1 cellular context compared by ENCODE assay signal in the genomic region with DNA sequence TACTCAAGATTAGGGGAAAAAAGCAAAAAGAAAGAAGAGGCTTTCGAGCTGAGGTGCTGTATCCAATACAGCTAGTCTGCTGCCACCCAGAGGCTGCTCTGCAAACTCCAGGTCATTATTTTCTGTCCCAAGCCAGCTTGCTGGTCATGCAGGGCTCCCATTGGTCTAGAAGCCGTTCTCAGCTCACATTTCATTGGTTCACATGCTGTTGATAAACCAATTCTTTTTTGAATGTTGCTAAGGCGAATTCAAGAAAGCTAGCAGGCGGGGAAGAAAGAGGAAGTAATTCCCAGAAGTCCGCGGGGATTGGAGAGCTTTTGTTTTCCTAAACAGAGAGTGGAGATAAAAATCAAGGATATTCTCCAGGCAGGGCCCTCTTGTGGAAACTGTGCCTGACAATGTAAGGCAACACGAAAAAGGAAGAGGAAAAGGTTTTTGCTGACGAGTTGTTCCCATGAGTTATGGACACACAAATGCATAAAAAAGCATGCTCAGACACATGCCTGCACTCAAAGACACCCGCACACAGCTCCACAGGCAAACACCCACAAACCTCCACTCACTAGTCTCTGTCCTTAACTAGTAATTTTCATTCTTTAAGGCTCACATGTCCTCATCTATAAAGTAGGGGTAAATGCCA.
TF ChIP-seq lines count a peak whose summit lies in the region.

No MANE protein-coding gene starts in this region.

TF ChIP-seq in HepG2, 621 proteins besides CTCF, POLR2A, EP300 and RAD21 (continued from another document):
- TF ChIP-seq IRF2 (CRISPR knock-in tag; IDR thresholded peaks at IDR 0.05) = peak; percentile 24; the same call in 1 of the 2 replicates
- no peak for TF ChIP-seq ZFP36L1 (CRISPR knock-in tag; IDR thresholded peaks at IDR 0.05)
- no peak; the same call in 1 of the 2 replicates for TF ChIP-seq ZNF335 (CRISPR knock-in tag; IDR thresholded peaks at IDR 0.05)
- TF ChIP-seq, protein P1, sequence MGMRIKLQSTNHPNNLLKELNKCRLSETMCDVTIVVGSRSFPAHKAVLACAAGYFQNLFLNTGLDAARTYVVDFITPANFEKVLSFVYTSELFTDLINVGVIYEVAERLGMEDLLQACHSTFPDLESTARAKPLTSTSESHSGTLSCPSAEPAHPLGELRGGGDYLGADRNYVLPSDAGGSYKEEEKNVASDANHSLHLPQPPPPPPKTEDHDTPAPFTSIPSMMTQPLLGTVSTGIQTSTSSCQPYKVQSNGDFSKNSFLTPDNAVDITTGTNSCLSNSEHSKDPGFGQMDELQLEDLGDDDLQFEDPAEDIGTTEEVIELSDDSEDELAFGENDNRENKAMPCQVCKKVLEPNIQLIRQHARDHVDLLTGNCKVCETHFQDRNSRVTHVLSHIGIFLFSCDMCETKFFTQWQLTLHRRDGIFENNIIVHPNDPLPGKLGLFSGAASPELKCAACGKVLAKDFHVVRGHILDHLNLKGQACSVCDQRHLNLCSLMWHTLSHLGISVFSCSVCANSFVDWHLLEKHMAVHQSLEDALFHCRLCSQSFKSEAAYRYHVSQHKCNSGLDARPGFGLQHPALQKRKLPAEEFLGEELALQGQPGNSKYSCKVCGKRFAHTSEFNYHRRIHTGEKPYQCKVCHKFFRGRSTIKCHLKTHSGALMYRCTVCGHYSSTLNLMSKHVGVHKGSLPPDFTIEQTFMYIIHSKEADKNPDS (CRISPR knock-in tag; IDR thresholded peaks at IDR 0.05) = no peak
- no peak for TF ChIP-seq JARID2 (CRISPR knock-in tag; IDR thresholded peaks at IDR 0.05; ENCODE audit: insufficient replicate concordance)
- peak; percentile 58; the same call in 1 of the 2 replicates for TF ChIP-seq FOXK1 (CRISPR knock-in tag; IDR thresholded peaks at IDR 0.05; ENCODE audit: borderline replicate concordance, low read depth)
- TF ChIP-seq ZNF720 (CRISPR knock-in tag; IDR thresholded peaks at IDR 0.05) = no peak
- TF ChIP-seq POGK (CRISPR knock-in tag; conservative IDR thresholded peaks at IDR 0.05) = 0 out of 2 replicates have a peak, but pooled peaks have one; percentile 22
- peak; percentile 85 for TF ChIP-seq STAG1 (CRISPR knock-in tag; IDR thresholded peaks at IDR 0.05)
- TF ChIP-seq ZNF616 (CRISPR knock-in tag; IDR thresholded peaks at IDR 0.05; ENCODE audit: low read depth) = no peak
- TF ChIP-seq MAFK (conservative IDR thresholded peaks at IDR 0.05 in 1 of 2, IDR thresholded peaks at IDR 0.05 in 1 of 2; ENCODE audit: low read length in 2 of 2) = 0 out of 4 replicates have a peak, but pooled peaks have one; percentile 5 to 24
- peak; percentile 38; the same call in 1 of the 2 replicates for TF ChIP-seq SALL1 (CRISPR knock-in tag; IDR thresholded peaks at IDR 0.05)
- TF ChIP-seq ZNF230 (CRISPR knock-in tag; IDR thresholded peaks at IDR 0.05) = 0 out of 2 replicates have a peak, but pooled peaks have one; percentile 52
- no peak for TF ChIP-seq CREB1 (IDR thresholded peaks at IDR 0.05)
- peak; percentile 57; the same call in 1 of the 2 replicates for TF ChIP-seq CREB1 (CRISPR knock-in tag; IDR thresholded peaks at IDR 0.05)
- TF ChIP-seq, protein P2, sequence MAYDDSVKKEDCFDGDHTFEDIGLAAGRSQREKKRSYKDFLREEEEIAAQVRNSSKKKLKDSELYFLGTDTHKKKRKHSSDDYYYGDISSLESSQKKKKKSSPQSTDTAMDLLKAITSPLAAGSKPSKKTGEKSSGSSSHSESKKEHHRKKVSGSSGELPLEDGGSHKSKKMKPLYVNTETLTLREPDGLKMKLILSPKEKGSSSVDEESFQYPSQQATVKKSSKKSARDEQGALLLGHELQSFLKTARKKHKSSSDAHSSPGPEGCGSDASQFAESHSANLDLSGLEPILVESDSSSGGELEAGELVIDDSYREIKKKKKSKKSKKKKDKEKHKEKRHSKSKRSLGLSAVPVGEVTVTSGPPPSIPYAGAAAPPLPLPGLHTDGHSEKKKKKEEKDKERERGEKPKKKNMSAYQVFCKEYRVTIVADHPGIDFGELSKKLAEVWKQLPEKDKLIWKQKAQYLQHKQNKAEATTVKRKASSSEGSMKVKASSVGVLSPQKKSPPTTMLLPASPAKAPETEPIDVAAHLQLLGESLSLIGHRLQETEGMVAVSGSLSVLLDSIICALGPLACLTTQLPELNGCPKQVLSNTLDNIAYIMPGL (CRISPR knock-in tag; IDR thresholded peaks at IDR 0.05; ENCODE audit: borderline replicate concordance in 1 of 2, low read depth in 1 of 2) = peak in 1 of 2 experiments; percentile 71; a peak in 2 of 4 replicates
- TF ChIP-seq ERF (CRISPR knock-in tag; IDR thresholded peaks at IDR 0.05) = 0 out of 2 replicates have a peak, but pooled peaks have one; percentile 38
- TF ChIP-seq MIER3 (CRISPR knock-in tag; IDR thresholded peaks at IDR 0.05; ENCODE audit: borderline replicate concordance) = 0 out of 2 replicates have a peak, but pooled peaks have one; percentile 10
- TF ChIP-seq FOXJ3 (CRISPR knock-in tag; IDR thresholded peaks at IDR 0.05; ENCODE audit: borderline replicate concordance) = no peak
- TF ChIP-seq SCMH1 (CRISPR knock-in tag; IDR thresholded peaks at IDR 0.05; ENCODE audit: borderline replicate concordance) = no peak
- TF ChIP-seq ZNF224 (CRISPR knock-in tag; IDR thresholded peaks at IDR 0.05) = 0 out of 2 replicates have a peak, but pooled peaks have one; percentile 32
- peak; percentile 12; the same call in 1 of the 2 replicates for TF ChIP-seq SAP130 (CRISPR knock-in tag; IDR thresholded peaks at IDR 0.05; ENCODE audit: low read depth)
- no peak for TF ChIP-seq KLF16 (CRISPR knock-in tag; IDR thresholded peaks at IDR 0.05)
- no peak for TF ChIP-seq NR2F6 (IDR thresholded peaks at IDR 0.05)
- no peak for TF ChIP-seq NR2F6 (CRISPR knock-in tag; IDR thresholded peaks at IDR 0.05)
- 0 out of 2 replicates have a peak, but pooled peaks have one; percentile 14 for TF ChIP-seq MAX (IDR thresholded peaks at IDR 0.05)
- TF ChIP-seq ZSCAN9 (CRISPR knock-in tag; IDR thresholded peaks at IDR 0.05; ENCODE audit: borderline replicate concordance) = peak; percentile 37; the same call in 1 of the 2 replicates
- TF ChIP-seq NFYB (CRISPR knock-in tag; IDR thresholded peaks at IDR 0.05) = peak; percentile 79
- TF ChIP-seq ZNF143 (CRISPR knock-in tag; IDR thresholded peaks at IDR 0.05) = peak; percentile 23; the same call in 1 of the 2 replicates
- TF ChIP-seq, protein P3, sequence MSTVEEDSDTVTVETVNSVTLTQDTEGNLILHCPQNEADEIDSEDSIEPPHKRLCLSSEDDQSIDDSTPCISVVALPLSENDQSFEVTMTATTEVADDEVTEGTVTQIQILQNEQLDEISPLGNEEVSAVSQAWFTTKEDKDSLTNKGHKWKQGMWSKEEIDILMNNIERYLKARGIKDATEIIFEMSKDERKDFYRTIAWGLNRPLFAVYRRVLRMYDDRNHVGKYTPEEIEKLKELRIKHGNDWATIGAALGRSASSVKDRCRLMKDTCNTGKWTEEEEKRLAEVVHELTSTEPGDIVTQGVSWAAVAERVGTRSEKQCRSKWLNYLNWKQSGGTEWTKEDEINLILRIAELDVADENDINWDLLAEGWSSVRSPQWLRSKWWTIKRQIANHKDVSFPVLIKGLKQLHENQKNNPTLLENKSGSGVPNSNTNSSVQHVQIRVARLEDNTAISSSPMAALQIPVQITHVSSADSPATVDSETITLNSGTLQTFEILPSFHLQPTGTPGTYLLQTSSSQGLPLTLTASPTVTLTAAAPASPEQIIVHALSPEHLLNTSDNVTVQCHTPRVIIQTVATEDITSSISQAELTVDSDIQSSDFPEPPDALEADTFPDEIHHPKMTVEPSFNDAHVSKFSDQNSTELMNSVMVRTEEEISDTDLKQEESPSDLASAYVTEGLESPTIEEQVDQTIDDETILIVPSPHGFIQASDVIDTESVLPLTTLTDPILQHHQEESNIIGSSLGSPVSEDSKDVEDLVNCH (CRISPR knock-in tag; IDR thresholded peaks at IDR 0.05) = no peak
- no peak for TF ChIP-seq ZNF383 (CRISPR knock-in tag; IDR thresholded peaks at IDR 0.05; ENCODE audit: borderline replicate concordance)
- TF ChIP-seq ATF6 (CRISPR knock-in tag; conservative IDR thresholded peaks at IDR 0.05) = no peak
- no peak for TF ChIP-seq ZNF883 (CRISPR knock-in tag; IDR thresholded peaks at IDR 0.05; ENCODE audit: not compliant biosample characterization)
- peak; percentile 28; the same call in 1 of the 2 replicates for TF ChIP-seq GATAD2A (CRISPR knock-in tag; IDR thresholded peaks at IDR 0.05)
- no peak for TF ChIP-seq RAD51 (IDR thresholded peaks at IDR 0.05; ENCODE audit: borderline replicate concordance)
- TF ChIP-seq ZNF263 (CRISPR knock-in tag; IDR thresholded peaks at IDR 0.05) = no peak
- TF ChIP-seq ASH2L (IDR thresholded peaks at IDR 0.05; ENCODE audit: insufficient read length, low read depth, low read length) = peak; percentile 29
- peak; percentile 82 for TF ChIP-seq SMC3 (IDR thresholded peaks at IDR 0.05; ENCODE audit: low read length)
- TF ChIP-seq ONECUT2 (CRISPR knock-in tag; IDR thresholded peaks at IDR 0.05) = no peak
- TF ChIP-seq YEATS4 (CRISPR knock-in tag; IDR thresholded peaks at IDR 0.05; ENCODE audit: borderline replicate concordance) = 0 out of 2 replicates have a peak, but pooled peaks have one; percentile 29
- no peak for TF ChIP-seq ZNF256 (CRISPR knock-in tag; conservative IDR thresholded peaks at IDR 0.05)
- 0 out of 2 replicates have a peak, but pooled peaks have one; percentile 46 for TF ChIP-seq ZNF501 (CRISPR knock-in tag; IDR thresholded peaks at IDR 0.05)
- peak; percentile 66 for TF ChIP-seq XRCC5 (optimal IDR thresholded peaks at IDR 0.05; ENCODE audit: low read length)
- peak; percentile 32; the same call in 1 of the 2 replicates for TF ChIP-seq YEATS2 (CRISPR knock-in tag; IDR thresholded peaks at IDR 0.05; ENCODE audit: borderline replicate concordance)
- TF ChIP-seq RFXAP (CRISPR knock-in tag; IDR thresholded peaks at IDR 0.05; ENCODE audit: borderline replicate concordance) = peak; percentile 99
- TF ChIP-seq CREM (IDR thresholded peaks at IDR 0.05) = peak; percentile 35; the same call in 1 of the 2 replicates
- no peak for TF ChIP-seq CREM (CRISPR knock-in tag; IDR thresholded peaks at IDR 0.05)
- TF ChIP-seq ZNF746 (CRISPR knock-in tag; IDR thresholded peaks at IDR 0.05) = no peak
- TF ChIP-seq ZNF614 (CRISPR knock-in tag; IDR thresholded peaks at IDR 0.05; ENCODE audit: borderline replicate concordance) = 0 out of 2 replicates have a peak, but pooled peaks have one; percentile 18
- TF ChIP-seq RFX5 (IDR thresholded peaks at IDR 0.05; ENCODE audit: low read depth, low read length) = peak; percentile 93
- TF ChIP-seq GABPA (IDR thresholded peaks at IDR 0.05; ENCODE audit: low read depth, low read length) = no peak
- TF ChIP-seq GABPA (CRISPR knock-in tag; IDR thresholded peaks at IDR 0.05; ENCODE audit: low read depth) = peak; percentile 52; the same call in 1 of the 2 replicates
- peak; percentile 73 for TF ChIP-seq ELF3 (CRISPR knock-in tag; IDR thresholded peaks at IDR 0.05)
- TF ChIP-seq THAP11 (CRISPR knock-in tag; IDR thresholded peaks at IDR 0.05) = 0 out of 2 replicates have a peak, but pooled peaks have one; percentile 37
- TF ChIP-seq ZNF543 (CRISPR knock-in tag; IDR thresholded peaks at IDR 0.05) = no peak
- TF ChIP-seq ZMYM4 (CRISPR knock-in tag; IDR thresholded peaks at IDR 0.05) = peak; percentile 86
- no peak for TF ChIP-seq HHEX (CRISPR knock-in tag; IDR thresholded peaks at IDR 0.05)
